ENCODE assay signal across 8 cellular contexts in the genomic region with DNA sequence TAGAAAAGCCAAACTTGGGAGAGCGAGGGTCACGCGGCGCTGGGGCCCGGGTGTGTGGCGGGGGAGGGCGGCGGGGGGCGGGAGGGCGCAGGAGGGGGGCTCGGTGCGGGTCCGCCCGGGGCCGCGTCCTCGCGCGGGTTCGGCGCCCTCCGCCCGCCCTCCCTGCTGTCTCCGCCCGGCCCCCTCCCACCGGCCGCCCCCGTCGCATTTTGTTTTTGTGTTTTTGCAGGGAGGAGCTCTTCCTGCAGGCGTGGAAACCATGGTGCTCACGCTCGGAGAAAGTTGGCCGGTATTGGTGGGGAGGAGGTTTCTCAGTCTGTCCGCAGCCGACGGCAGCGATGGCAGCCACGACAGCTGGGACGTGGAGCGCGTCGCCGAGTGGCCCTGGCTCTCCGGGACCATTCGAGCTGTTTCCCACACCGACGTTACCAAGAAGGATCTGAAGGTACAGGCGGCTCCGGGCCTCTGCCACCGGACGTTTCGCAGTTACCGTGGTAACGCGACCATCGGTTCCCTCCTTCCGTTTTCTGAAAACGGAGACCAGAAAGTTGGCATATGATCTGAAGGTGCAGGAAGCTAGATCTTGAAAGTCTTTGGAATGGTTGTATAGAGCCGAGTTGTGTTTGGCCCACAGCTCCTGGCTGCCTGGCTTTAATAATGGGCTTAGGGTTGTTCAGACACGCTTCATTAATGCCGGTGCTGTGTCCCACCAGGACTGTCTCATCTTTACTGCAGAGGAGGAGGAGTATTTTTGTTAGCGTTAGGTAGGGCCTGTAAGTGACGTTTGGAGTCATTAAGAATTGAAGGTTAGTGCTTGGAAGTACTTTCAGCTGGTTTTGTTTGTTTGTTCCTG. TPM values are rescaled to one million over a fixed set of nuclear protein-coding genes. Genes with fewer than 3 reads are reported as not detected.
DNase-seq lines count a peak whose midpoint lies in the region; ATAC-seq, FAIRE-seq and TF ChIP-seq lines count a peak whose summit lies in the region.

No MANE protein-coding gene starts in this region.

- H3K36me3 ChIP-seq in kidney (ENCODE audit: control insufficient read depth in 1 of 2, insufficient read depth in 2 of 2, low read length in 2 of 2) = peaks cover 3 to 7% of the 10 kb centered on the region in 2 donors

- H3K9me3 Mint-ChIP-seq in central memory CD8-positive, alpha-beta T cell = peaks cover 8% of the 10 kb centered on the region

- H3K36me3 Mint-ChIP-seq in central memory CD8-positive, alpha-beta T cell (ENCODE audit: insufficient read depth) = peaks cover 45% of the 10 kb centered on the region

- H3K4me1 ChIP-seq in kidney (ENCODE audit: control insufficient read depth in 1 of 2, insufficient read depth in 1 of 2, low read depth in 1 of 2, low read length in 2 of 2) = peaks cover 11 to 19% of the 10 kb centered on the region in 2 donors

- peaks cover 0 to 16% of the 10 kb centered on the region in 2 donors for H3K9me3 ChIP-seq in kidney (ENCODE audit: control insufficient read depth in 1 of 2, low read length in 2 of 2)

- peak; percentile 18 for ATAC-seq in GM21576 (IDR thresholded peaks at IDR 0.05; ENCODE audit: unreplicated experiment)
- peak; percentile 22 for ATAC-seq in central memory CD8-positive, alpha-beta T cell (replicated peaks; ENCODE audit: extremely low read depth, poor library complexity, severe bottlenecking)

- intact Hi-C loops in kidney (cut with DNase I) = no loop called here

- peak overlapping the region; percentile 89 for H3K4me3 Mint-ChIP-seq in central memory CD8-positive, alpha-beta T cell

- H3K27me3 Mint-ChIP-seq in central memory CD8-positive, alpha-beta T cell = peaks cover 1% of the 10 kb centered on the region

- peak overlapping the region; percentile 96 to 97 for H3K27ac ChIP-seq in kidney (ENCODE audit: low read depth in 2 of 2, low read length in 2 of 2)

- no peak for FAIRE-seq in kidney (lab: Jason Lieb, UNC)

- peak overlapping the region; percentile 63 to 83 for H3K9ac ChIP-seq in kidney (ENCODE audit: low read length in 2 of 2)

- peak overlapping the region; percentile 77 to 90 for H3K4me3 ChIP-seq in kidney (ENCODE audit: low read length in 2 of 2)

- DNase-seq in DMS 273 treated with DMSO at 0.1 percent for 48 hours (lab: John Stamatoyannopoulos, UW) (peak; percentile 49), NAMALWA (ENCODE audit: low spot score) (peak; percentile 79), kidney (peak; percentile 90), NCI-H187 (lab: John Stamatoyannopoulos, UW) (no peak)
- peak; percentile 64 for DNase-seq in activated CD4-positive, CD25-positive, alpha-beta regulatory T cell treated with anti-CD3 and anti-CD28 coated beads, Interleukin-2, amount 50 U/mL, for 72 hours
- peak; percentile 50 to 54 for DNase-seq in central memory CD8-positive, alpha-beta T cell (ENCODE audit: low spot score in 2 of 2)
- DNase-seq in stimulated activated CD4-positive, alpha-beta T cell treated with anti-CD3 and anti-CD28 coated beads, Interleukin-15, amount 100 ng/mL, for 48 hours (ENCODE audit: low read depth in 2 of 2) = peak; percentile 43 to 47

- H3K4me1 Mint-ChIP-seq in central memory CD8-positive, alpha-beta T cell = peaks cover 57% of the 10 kb centered on the region

- TF ChIP-seq CTCF in kidney (IDR thresholded peaks at IDR 0.05; ENCODE audit: borderline replicate concordance, extremely low read depth, insufficient read depth) = no peak

- peak overlapping the region; percentile 96 for H3K27ac Mint-ChIP-seq in central memory CD8-positive, alpha-beta T cell (ENCODE audit: low read depth)

RNA-seq across cellular contexts. Expression of gene KDM3A, which starts 0.8 kb away (rescaled TPM):
- total RNA-seq in kidney = 43.8 TPM
- polyA plus RNA-seq in kidney (ENCODE audit: insufficient read depth, low read depth, low replicate concordance) = 10.9 TPM

Comparison
In these comparisons a context has a peak if more than half of its experiments do, and no peak if none do; other contexts are left out.
1. DNase-seq: peak in DMS 273 treated with DMSO at 0.1 percent for 48 hours (single experiment), NAMALWA (single experiment), activated CD4-positive, CD25-positive, alpha-beta regulatory T cell treated with anti-CD3 and anti-CD28 coated beads, Interleukin-2, amount 50 U/mL, for 72 hours (single experiment), central memory CD8-positive, alpha-beta T cell (2 of 2), kidney (single experiment) and stimulated activated CD4-positive, alpha-beta T cell treated with anti-CD3 and anti-CD28 coated beads, Interleukin-15, amount 100 ng/mL, for 48 hours (2 of 2); none in NCI-H187 (0 of 2).